Comparison of ENCODE assay signal across 1 cellular context in genomic region chr16:67185003-67185865, GRCh38.
TF ChIP-seq lines count a peak whose summit lies in the region.

No MANE protein-coding gene starts in this region.

TF ChIP-seq in liver, 16 proteins besides CTCF, POLR2A, EP300 and RAD21 (continued from another document):
- TF ChIP-seq, protein P1, sequence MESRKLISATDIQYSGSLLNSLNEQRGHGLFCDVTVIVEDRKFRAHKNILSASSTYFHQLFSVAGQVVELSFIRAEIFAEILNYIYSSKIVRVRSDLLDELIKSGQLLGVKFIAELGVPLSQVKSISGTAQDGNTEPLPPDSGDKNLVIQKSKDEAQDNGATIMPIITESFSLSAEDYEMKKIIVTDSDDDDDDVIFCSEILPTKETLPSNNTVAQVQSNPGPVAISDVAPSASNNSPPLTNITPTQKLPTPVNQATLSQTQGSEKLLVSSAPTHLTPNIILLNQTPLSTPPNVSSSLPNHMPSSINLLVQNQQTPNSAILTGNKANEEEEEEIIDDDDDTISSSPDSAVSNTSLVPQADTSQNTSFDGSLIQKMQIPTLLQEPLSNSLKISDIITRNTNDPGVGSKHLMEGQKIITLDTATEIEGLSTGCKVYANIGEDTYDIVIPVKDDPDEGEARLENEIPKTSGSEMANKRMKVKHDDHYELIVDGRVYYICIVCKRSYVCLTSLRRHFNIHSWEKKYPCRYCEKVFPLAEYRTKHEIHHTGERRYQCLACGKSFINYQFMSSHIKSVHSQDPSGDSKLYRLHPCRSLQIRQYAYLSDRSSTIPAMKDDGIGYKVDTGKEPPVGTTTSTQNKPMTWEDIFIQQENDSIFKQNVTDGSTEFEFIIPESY (IDR thresholded peaks at IDR 0.05): no peak
- TF ChIP-seq MAX (IDR thresholded peaks at IDR 0.05) (no peak), YY1 (IDR thresholded peaks at IDR 0.05) (no peak)
- TF ChIP-seq, protein P2, sequence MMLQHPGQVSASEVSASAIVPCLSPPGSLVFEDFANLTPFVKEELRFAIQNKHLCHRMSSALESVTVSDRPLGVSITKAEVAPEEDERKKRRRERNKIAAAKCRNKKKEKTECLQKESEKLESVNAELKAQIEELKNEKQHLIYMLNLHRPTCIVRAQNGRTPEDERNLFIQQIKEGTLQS (IDR thresholded peaks at IDR 0.05): no peak
TF ChIP-seq in liver: peak in this region for 3.
